ENCODE assay signal across 17 cellular contexts in genomic region chr1:56496158-56496557, GRCh38.
"Had no signal": no experiment of that assay in that cellular context is flagged by ENCODE, and none has a peak within 500 bp of the region (broad histone marks: within the 10 kb centered on the region; RNA-seq: fewer than 3 reads in every experiment).

No MANE protein-coding gene starts in this region.

- H3K4me1 Mint-ChIP-seq: activated B cell treated with CpG ODN at 0.5 μM for 24 hours had no signal

- H3K4me3 ChIP-seq: suprapubic skin had no signal

- H3K4me1 ChIP-seq: foreskin keratinocyte had no signal

- H3K27me3 ChIP-seq: foreskin keratinocyte, suprapubic skin had no signal

- H3K36me3 Mint-ChIP-seq: activated CD4-positive, alpha-beta memory T cell treated with anti-CD3 and anti-CD28 coated beads for 36 hours; activated naive CD8-positive, alpha-beta T cell had no signal

- H3K27me3 Mint-ChIP-seq: activated B cell treated with CpG ODN at 0.5 μM for 24 hours; activated CD4-positive, alpha-beta memory T cell treated with anti-CD3 and anti-CD28 coated beads for 36 hours; type B pancreatic cell had no signal

- H3K9me3 Mint-ChIP-seq: activated B cell treated with CpG ODN at 0.5 μM for 24 hours; activated CD4-positive, alpha-beta memory T cell treated with anti-CD3 and anti-CD28 coated beads for 36 hours; activated T-helper 1 cell treated with anti-CD3 and anti-CD28 coated beads, Interleukin-12 subunit alpha, Interleukin-12 subunit beta, Interleukin-2, Interleukin-4 antibody, amounts not matched to agents 30 ng/mL and 10 ng/mL and 1 ng/mL, durations not matched to agents 14 hours and 24 hours and 36 hours; nephron; type B pancreatic cell had no signal

- H3K9me3 ChIP-seq: suprapubic skin had no signal

- H3K27ac ChIP-seq: foreskin keratinocyte, suprapubic skin had no signal

- ATAC-seq: foreskin keratinocyte; left ventricle myocardium superior; stimulated activated naive CD8-positive, alpha-beta T cell treated with anti-CD3 and anti-CD28 coated beads, Interleukin-15, Interleukin-2, amounts not matched to agents 100 U/mL and 50 U/mL, for 24 hours had no signal

- H3K4me3 Mint-ChIP-seq: activated B cell treated with CpG ODN at 0.5 μM for 24 hours; activated CD4-positive, alpha-beta memory T cell treated with anti-CD3 and anti-CD28 coated beads for 36 hours; activated naive CD8-positive, alpha-beta T cell; activated T-helper 1 cell treated with anti-CD3 and anti-CD28 coated beads, Interleukin-12 subunit alpha, Interleukin-12 subunit beta, Interleukin-2, Interleukin-4 antibody, amounts not matched to agents 30 ng/mL and 10 ng/mL and 1 ng/mL, durations not matched to agents 14 hours and 24 hours and 36 hours; dendritic cell treated with granulocyte-macrophage colony-stimulating factor and Interleukin-4, amounts not matched to agents 40 ng/mL and 50 ng/mL, for 4 days; nephron; type B pancreatic cell had no signal

- DNase-seq: activated B cell treated with CpG ODN at 0.5 μM for 24 hours; activated CD4-positive, alpha-beta memory T cell treated with anti-CD3 and anti-CD28 coated beads for 36 hours; activated CD4-positive, alpha-beta T cell treated with anti-CD3 and anti-CD28 coated beads for 4 hours; activated T-cell treated with anti-CD3 and anti-CD28 coated beads for 4 hours; effector CD8-positive, alpha-beta T cell; foreskin keratinocyte; kidney; left ventricle myocardium superior; occipital lobe; retina; stimulated activated naive CD8-positive, alpha-beta T cell treated with anti-CD3 and anti-CD28 coated beads, Interleukin-15, Interleukin-2, amounts not matched to agents 100 U/mL and 50 U/mL, for 24 hours had no signal

- H3K27ac Mint-ChIP-seq: activated B cell treated with CpG ODN at 0.5 μM for 24 hours; activated CD4-positive, alpha-beta memory T cell treated with anti-CD3 and anti-CD28 coated beads for 36 hours; activated naive CD8-positive, alpha-beta T cell; activated T-helper 1 cell treated with anti-CD3 and anti-CD28 coated beads, Interleukin-12 subunit alpha, Interleukin-12 subunit beta, Interleukin-2, Interleukin-4 antibody, amounts not matched to agents 30 ng/mL and 10 ng/mL and 1 ng/mL, durations not matched to agents 14 hours and 24 hours and 36 hours; dendritic cell treated with granulocyte-macrophage colony-stimulating factor and Interleukin-4, amounts not matched to agents 40 ng/mL and 50 ng/mL, for 4 days; nephron; type B pancreatic cell had no signal
